8 cellular contexts compared by ENCODE assay signal in the genomic region with DNA sequence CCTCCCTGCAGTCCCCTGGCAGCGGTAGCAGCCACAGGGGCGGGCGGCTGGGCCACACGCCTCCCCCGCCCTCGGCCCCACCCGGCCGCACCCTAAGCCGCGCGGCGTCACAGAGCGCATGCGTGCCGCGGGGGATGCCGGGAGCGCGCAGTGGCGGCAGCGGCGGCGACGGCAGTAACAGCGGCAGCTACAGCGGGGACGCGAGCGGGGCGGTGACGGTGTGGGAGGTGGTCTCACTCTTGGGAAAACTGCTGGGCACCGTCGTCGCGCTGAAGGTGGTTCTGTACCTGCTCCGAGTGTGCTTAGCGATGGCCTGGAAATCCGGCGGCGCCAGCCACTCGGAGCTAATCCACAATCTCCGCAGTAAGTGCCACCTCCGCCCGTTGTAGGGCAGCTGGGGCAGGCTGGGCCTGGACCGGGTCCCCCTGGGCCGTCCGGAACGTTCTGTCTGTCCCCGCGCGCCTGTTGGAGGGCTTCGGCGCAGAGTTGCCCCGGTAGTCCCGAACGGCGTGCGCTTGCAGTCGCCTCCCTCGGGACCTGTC. TPM values are rescaled to one million over a fixed set of nuclear protein-coding genes. Genes with fewer than 3 reads are reported as not detected.
DNase-seq lines count a peak whose midpoint lies in the region; ATAC-seq and TF ChIP-seq lines count a peak whose summit lies in the region.

A gene (plus strand): TSS at position 148 of the 542 bp plus-strand sequence. CDS start 161 bp downstream, at position 309.

- no peaks in the 10 kb centered on the region for H3K27me3 Mint-ChIP-seq in progenitor cell of endocrine pancreas

- H3K27ac Mint-ChIP-seq in progenitor cell of endocrine pancreas = peak within 1 kb of the TSS; percentile 94

- H3K4me3 Mint-ChIP-seq in progenitor cell of endocrine pancreas (ENCODE audit: low read depth) = peak within 1 kb of the TSS; percentile 88

- no peaks in the 10 kb centered on the region for H3K36me3 Mint-ChIP-seq in progenitor cell of endocrine pancreas (ENCODE audit: insufficient read depth)

- ATAC-seq in HG02840 (IDR thresholded peaks at IDR 0.05; ENCODE audit: low FRiP score, unreplicated experiment) = peak; percentile 80
- peak; percentile 98 to 99 for ATAC-seq in left cardiac atrium

- DNase-seq in GM13977 (ENCODE audit: low spot score) (peak; percentile 95), NCI-H1436 (lab: John Stamatoyannopoulos, UW) (peak; percentile 86), amniotic epithelial cell (ENCODE audit: low read depth) (peak; percentile 65), left cardiac atrium (peak; percentile 93), progenitor cell of endocrine pancreas (ENCODE audit: low spot score, unreplicated experiment) (peak; percentile 88), ureter (ENCODE audit: low spot score) (peak; percentile 88)

- TF ChIP-seq CTCF in GM13977 (IDR thresholded peaks at IDR 0.05; ENCODE audit: extremely low read depth, insufficient read depth, missing control alignments) (no peak), progenitor cell of endocrine pancreas (IDR thresholded peaks at IDR 0.05; ENCODE audit: unreplicated experiment) (no peak)

- in situ Hi-C loops in GM13977 (cut with MboI; ENCODE audit: low pct_unique_long_range_greater_than_20kb, low sequenced_read_pairs, unreplicated experiment) = no loop called here

- no peaks in the 10 kb centered on the region for H3K9me3 Mint-ChIP-seq in progenitor cell of endocrine pancreas (ENCODE audit: low read depth)

- H3K4me1 Mint-ChIP-seq in progenitor cell of endocrine pancreas (ENCODE audit: low read depth) = peaks cover 15% of the 10 kb centered on the region

- intact Hi-C loops in T-helper 1 cell treated with Interleukin-12 subunit alpha and Interleukin-12 subunit beta and Interleukin-4 antibody, amounts not matched to agents 30 ng/mL and 1 ng/mL, for 36 hours (cut with micrococcal nuclease) = loop anchor here (1.0 to 5.0 kb wide), 7 partner anchors 115 to 1703 kb away; a partner anchor contains a TSS
- intact Hi-C loops in left cardiac atrium (cut with DNase I) = no loop called here

RNA-seq across cellular contexts. Expression of the gene that starts here (rescaled TPM):
- total RNA-seq in T-helper 1 cell treated with Interleukin-12 subunit alpha and Interleukin-12 subunit beta and Interleukin-4 antibody, amounts not matched to agents 30 ng/mL and 1 ng/mL, for 36 hours = 74.5 and 85.9 TPM in 2 replicates
- total RNA-seq in left cardiac atrium = 100 to 1,000 TPM in 1 of 2 donors, 10 to 100 TPM in 1; 92.8 to 107 TPM
- 63.1 and 63.5 TPM in 2 replicates for total RNA-seq in progenitor cell of endocrine pancreas
- total RNA-seq in ureter = 56.0 TPM

Comparison
In these comparisons a context has a peak if more than half of its experiments do, and no peak if none do; other contexts are left out.
1. Peak in every context shown above with its lines: DNase-seq and ATAC-seq.